8 cellular contexts compared by ENCODE assay signal in genomic region chr12:39990122-39991101, GRCh38.
A peak's percentile ranks its signal among the peaks of the same experiment; 100 is the strongest.
DNase-seq lines count a peak whose midpoint lies in the region; ATAC-seq and TF ChIP-seq lines count a peak whose summit lies in the region.

No MANE protein-coding gene starts in this region.

- H3K79me2 ChIP-seq in SU-DHL-6 (ENCODE audit: insufficient read depth, low read length): no peaks in the 10 kb centered on the region

- no peaks in the 10 kb centered on the region for H4K20me1 ChIP-seq in SU-DHL-6 (ENCODE audit: low read depth, low read length)

- H3K9me3 ChIP-seq in SU-DHL-6 (ENCODE audit: insufficient read depth, low read length) (no peaks in the 10 kb centered on the region), adipocyte (ENCODE audit: control insufficient read depth, low read length) (no peaks in the 10 kb centered on the region)

- no peak overlapping the region for H3K4me3 ChIP-seq in SU-DHL-6 (ENCODE audit: insufficient read depth, low read length, poor library complexity, severe bottlenecking)
- H3K4me3 ChIP-seq in adipocyte (ENCODE audit: low read length): no peak overlapping the region

- no peak overlapping the region for H3K27ac ChIP-seq in SU-DHL-6 (ENCODE audit: low read depth, low read length)

- H3F3A ChIP-seq in SU-DHL-6 (ENCODE audit: insufficient read depth): no peaks in the 10 kb centered on the region

- ATAC-seq in GM19438 (IDR thresholded peaks at IDR 0.05; ENCODE audit: low read depth, unreplicated experiment) (peak; percentile 92), HG03442 (IDR thresholded peaks at IDR 0.05; ENCODE audit: unreplicated experiment) (peak; percentile 98)

- H3K4me1 ChIP-seq in adipocyte (ENCODE audit: control insufficient read depth, insufficient read depth, low read length): peaks cover 8% of the 10 kb centered on the region

- peak; percentile 73 for TF ChIP-seq CTCF in SU-DHL-6 (IDR thresholded peaks at IDR 0.05; ENCODE audit: insufficient read depth, low read length, poor library complexity, severe bottlenecking)

- no peaks in the 10 kb centered on the region for H3K9me2 ChIP-seq in SU-DHL-6 (replicated peaks; ENCODE audit: insufficient read depth, low read length)

- H3K9ac ChIP-seq in SU-DHL-6 (ENCODE audit: low read length) (no peak overlapping the region), adipocyte (ENCODE audit: low read length) (peak overlapping the region; percentile 41)

- no peak overlapping the region for H3K4me2 ChIP-seq in SU-DHL-6 (ENCODE audit: low read depth, low read length, poor library complexity, severe bottlenecking)

- DNase-seq in DMS53 (lab: John Stamatoyannopoulos, UW): peak; percentile 80
- peak; percentile 81 for DNase-seq in adipocyte (ENCODE audit: low read depth)
- DNase-seq in iPS-NIHi7 (ENCODE audit: extremely low spot score): peak; percentile 51
- peak; percentile 38 for DNase-seq in stimulated activated CD4-positive, alpha-beta T cell treated with anti-CD3 and anti-CD28 coated beads, Interleukin-1b, Interleukin-23, amount 100 ng/mL, for 48 hours
- DNase-seq in OCI-M2 (lab: John Stamatoyannopoulos, UW; ENCODE audit: unreplicated experiment): no peak

- H3K27me3 ChIP-seq in SU-DHL-6 (ENCODE audit: low read length) (no peaks in the 10 kb centered on the region), adipocyte (replicated peaks; ENCODE audit: control insufficient read depth, insufficient read depth, low read length) (no peaks in the 10 kb centered on the region)

- H3K36me3 ChIP-seq in SU-DHL-6 (ENCODE audit: low read length) (no peaks in the 10 kb centered on the region), adipocyte (ENCODE audit: control insufficient read depth, insufficient read depth, low read length, severe bottlenecking) (no peaks in the 10 kb centered on the region)

- no peak overlapping the region for H2AFZ ChIP-seq in SU-DHL-6 (ENCODE audit: low read depth, low read length, severe bottlenecking)
